ENCODE assay signal across 1 cellular context in genomic region chrX:12950851-12951589, GRCh38.
TF ChIP-seq lines count a peak whose summit lies in the region.

No MANE protein-coding gene starts in this region.

TF ChIP-seq in GM23338, 12 proteins besides CTCF, POLR2A, EP300 and RAD21 (continued from another document):
- no peak for TF ChIP-seq REST (IDR thresholded peaks at IDR 0.05; ENCODE audit: unreplicated experiment)
- no peak for TF ChIP-seq ZNF331 (CRISPR knock-in tag; IDR thresholded peaks at IDR 0.05; ENCODE audit: low read depth)
- no peak for TF ChIP-seq NANOG (IDR thresholded peaks at IDR 0.05; ENCODE audit: borderline replicate concordance)
- TF ChIP-seq EZH2phosphoT487 (IDR thresholded peaks at IDR 0.05; ENCODE audit: unreplicated experiment), result no peak
- no peak for TF ChIP-seq POLR2AphosphoS5 (IDR thresholded peaks at IDR 0.05; ENCODE audit: low read depth)
- TF ChIP-seq STAT1 (IDR thresholded peaks at IDR 0.05; ENCODE audit: unreplicated experiment), result no peak
- no peak for TF ChIP-seq ETS1 (IDR thresholded peaks at IDR 0.05)
